In genomic region chr12:83889745-83890144, GRCh38 we compare ENCODE assay signal across 8 cellular contexts.
"Had no signal": no experiment of that assay in that cellular context is flagged by ENCODE, and none has a peak within 500 bp of the region (broad histone marks: within the 10 kb centered on the region; RNA-seq: fewer than 3 reads in every experiment).

No MANE protein-coding gene starts in this region.

- H3K27me3 Mint-ChIP-seq: IgD-negative memory B cell had no signal

- H3K4me3 Mint-ChIP-seq: GM23338, H9, IgD-negative memory B cell had no signal

- H3K4me3 ChIP-seq: GM23338 had no signal

- FAIRE-seq: H1, H54, HTR-8/SVneo had no signal

- DNase-seq: H9, HCEC 1CT, KBM-7 had no signal

- H3K4me1 Mint-ChIP-seq: GM23338, H9, IgD-negative memory B cell had no signal

- H3K4me2 ChIP-seq: GM23338 had no signal

- H2AFZ ChIP-seq: GM23338 had no signal

- H3K27ac Mint-ChIP-seq: GM23338, H9, IgD-negative memory B cell had no signal

- H3K36me3 Mint-ChIP-seq: IgD-negative memory B cell had no signal

- ATAC-seq: GM23338 had no signal

- H3K9me3 Mint-ChIP-seq: GM23338 had no signal
